In the genomic region with DNA sequence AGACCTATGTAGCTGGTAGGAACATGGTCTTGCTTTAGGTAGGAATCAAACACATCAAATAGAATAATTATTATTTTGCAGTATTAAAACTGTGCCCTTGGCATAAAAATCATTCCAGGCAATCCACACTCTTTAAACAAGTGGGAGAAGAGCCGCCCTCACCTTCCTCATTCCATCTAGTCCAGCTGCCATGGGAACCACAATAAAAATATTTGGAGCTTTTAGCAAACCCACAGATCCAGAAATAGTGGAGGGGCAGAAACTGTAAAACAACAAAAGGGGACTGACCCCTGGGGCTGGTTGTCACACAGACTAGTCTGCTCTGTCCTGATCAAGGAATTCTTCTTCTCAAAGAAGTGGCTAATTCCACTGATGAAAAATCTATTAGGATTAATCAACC, we compare ENCODE assay signal across 16 cellular contexts.
DNase-seq lines count a peak whose midpoint lies in the region; ATAC-seq and TF ChIP-seq lines count a peak whose summit lies in the region.
"Had no signal": no experiment of that assay in that cellular context is flagged by ENCODE, and none has a peak within 500 bp of the region (broad histone marks: within the 10 kb centered on the region; RNA-seq: fewer than 3 reads in every experiment).

No MANE protein-coding gene starts in this region.

- no peak overlapping the region for H4K91ac ChIP-seq in H9 (ENCODE audit: insufficient read length, low read depth, low read length)

- H3K23me2 ChIP-seq in H9 (ENCODE audit: insufficient read length, low read depth, low read length, poor library complexity, severe bottlenecking) = no peaks in the 10 kb centered on the region

- no peak for ATAC-seq in CD4-positive, CD25-positive, alpha-beta regulatory T cell (ENCODE audit: low read depth in 2 of 2)
- no peak for ATAC-seq in activated CD8-positive, alpha-beta T cell treated with anti-CD3 and anti-CD28 coated beads, Interleukin-2, amount 10 ng/mL, durations not matched to agents 7 days and 5 days
- no peak for ATAC-seq in Right ventricle myocardium inferior
- ATAC-seq: body of pancreas had no signal

- H3K4me1 ChIP-seq in CD4-positive, CD25-positive, alpha-beta regulatory T cell (ENCODE audit: control insufficient read depth, insufficient read depth, low read length, poor library complexity, severe bottlenecking) = peaks cover 42% of the 10 kb centered on the region
- peaks cover 12% of the 10 kb centered on the region; the same call in 1 of the 2 replicates for H3K4me1 ChIP-seq in H9 (ENCODE audit: insufficient read depth, low read length)
- H3K4me1 ChIP-seq in uterus = no peaks in the 10 kb centered on the region

- no peak overlapping the region for H2BK15ac ChIP-seq in H9 (ENCODE audit: low read depth, low read length)

- H3K4me2 ChIP-seq in H9 (ENCODE audit: insufficient read depth, insufficient read length, low read length) = peak overlapping the region; percentile 32

- H3K4me1 Mint-ChIP-seq in CD4-positive, CD25-positive, alpha-beta regulatory T cell = peaks cover 40 to 85% (median 71%) of the 10 kb centered on the region in 4 donors
- H3K4me1 Mint-ChIP-seq in H9 (peaks cover 44% of the 10 kb centered on the region in 2 experiments), mesothelial cell of epicardium (peaks cover 37% of the 10 kb centered on the region)
- peaks cover 77% of the 10 kb centered on the region for H3K4me1 Mint-ChIP-seq in activated CD8-positive, alpha-beta T cell treated with anti-CD3 and anti-CD28 coated beads, Interleukin-2, amount 10 ng/mL, durations not matched to agents 7 days and 5 days (ENCODE audit: low read depth)

- no peak overlapping the region for H3K56ac ChIP-seq in H9 (ENCODE audit: insufficient read length, low read depth, low read length)

- DNase-seq in CD4-positive, CD25-positive, alpha-beta regulatory T cell = no peak
- DNase-seq in H9 (no peak), mesothelial cell of epicardium (ENCODE audit: low spot score in 2 of 2, unreplicated experiment in 2 of 2) (no peak), NCI-H82 (lab: John Stamatoyannopoulos, UW) (no peak), uterus (no peak), NCI-H2107 treated with DMSO at 0.1 percent for 48 hours (lab: John Stamatoyannopoulos, UW; ENCODE audit: unreplicated experiment) (no peak), Right ventricle myocardium inferior (ENCODE audit: missing footprints) (no peak)
- DNase-seq in activated CD8-positive, alpha-beta T cell treated with anti-CD3 and anti-CD28 coated beads, Interleukin-2, amount 10 ng/mL, durations not matched to agents 7 days and 5 days = no peak
- DNase-seq: activated CD8-positive, alpha-beta memory T cell treated with anti-CD3 and anti-CD28 coated beads, Interleukin-2, amount 50 U/mL, for 48 hours; body of pancreas; GDM1; islet precursor cell; Kasumi-1; NCI-H187; substantia nigra had no signal

- no peak overlapping the region for H2BK120ac ChIP-seq in H9 (ENCODE audit: low read depth, low read length, poor library complexity, severe bottlenecking)

- no peaks in the 10 kb centered on the region for H3K27me3 Mint-ChIP-seq in CD4-positive, CD25-positive, alpha-beta regulatory T cell
- H3K27me3 Mint-ChIP-seq in H9 (ENCODE audit: low read depth) = no peaks in the 10 kb centered on the region
- H3K27me3 Mint-ChIP-seq in activated CD8-positive, alpha-beta T cell treated with anti-CD3 and anti-CD28 coated beads, Interleukin-2, amount 10 ng/mL, durations not matched to agents 7 days and 5 days (ENCODE audit: low read depth) = no peaks in the 10 kb centered on the region
- peaks cover 2% of the 10 kb centered on the region for H3K27me3 Mint-ChIP-seq in mesothelial cell of epicardium (ENCODE audit: low read depth)

- peak overlapping the region in 1 of 4 donors; percentile 47 for H3K4me3 Mint-ChIP-seq in CD4-positive, CD25-positive, alpha-beta regulatory T cell
- H3K4me3 Mint-ChIP-seq in H9 (peak overlapping the region in 1 of 2 experiments; percentile 56; a peak in 4 of 5 replicates), mesothelial cell of epicardium (no peak overlapping the region)
- no peak overlapping the region for H3K4me3 Mint-ChIP-seq in activated CD8-positive, alpha-beta T cell treated with anti-CD3 and anti-CD28 coated beads, Interleukin-2, amount 10 ng/mL, durations not matched to agents 7 days and 5 days

- no peak overlapping the region for H3K4ac ChIP-seq in H9 (ENCODE audit: low read depth, low read length)

- H2BK5ac ChIP-seq in H9 (ENCODE audit: insufficient read length, low read length) = no peak overlapping the region

- no peak overlapping the region for H2BK12ac ChIP-seq in H9 (ENCODE audit: insufficient read length, low read depth, low read length)

- peaks cover 68% of the 10 kb centered on the region for H3K36me3 Mint-ChIP-seq in CD4-positive, CD25-positive, alpha-beta regulatory T cell
- H3K36me3 Mint-ChIP-seq in H9 (ENCODE audit: insufficient read depth in 1 of 3, low read depth in 3 of 3) (no peaks in the 10 kb centered on the region), mesothelial cell of epicardium (no peaks in the 10 kb centered on the region)
- peaks cover 81% of the 10 kb centered on the region for H3K36me3 Mint-ChIP-seq in activated CD8-positive, alpha-beta T cell treated with anti-CD3 and anti-CD28 coated beads, Interleukin-2, amount 10 ng/mL, durations not matched to agents 7 days and 5 days (ENCODE audit: low read depth)

- no peak overlapping the region for H3K18ac ChIP-seq in H9 (ENCODE audit: insufficient read length, low read depth, low read length)

- no peak overlapping the region for H4K5ac ChIP-seq in H9 (ENCODE audit: insufficient read length, low read depth, low read length)

- no peak for TF ChIP-seq POLR2A in uterus (IDR thresholded peaks at IDR 0.05)

- intact Hi-C loops in uterus (cut with DNase I; ENCODE audit: low total_unique reads) (no loop called here), Right ventricle myocardium inferior (cut with DNase I) (no loop called here)

- H3K27ac ChIP-seq in CD4-positive, CD25-positive, alpha-beta regulatory T cell (ENCODE audit: insufficient read depth, low read length, poor library complexity, severe bottlenecking) = peak overlapping the region; percentile 6
- H3K27ac ChIP-seq in H9 (ENCODE audit: insufficient read length, low read depth, low read length) (peak overlapping the region; percentile 33), uterus (no peak overlapping the region)
- H3K27ac ChIP-seq: body of pancreas, RWPE1 had no signal

- no peaks in the 10 kb centered on the region for H4K20me1 ChIP-seq in H9 (ENCODE audit: control insufficient read depth, insufficient read depth, insufficient read length)

- CTCF ChIA-PET in activated CD8-positive, alpha-beta T cell treated with anti-CD3 and anti-CD28 coated beads, Interleukin-2, amount 10 ng/mL, durations not matched to agents 7 days and 5 days (lab: Charles Lee) = interaction anchor here (0.7 to 1.8 kb wide), 5 partner anchors 8 to 542 kb away, joined by 3 to 5 read pairs (median 3); no protein-coding TSS in a partner anchor

- peak overlapping the region; percentile 6 for H3K4me3 ChIP-seq in CD4-positive, CD25-positive, alpha-beta regulatory T cell (ENCODE audit: low read depth, low read length)
- H3K4me3 ChIP-seq in uterus = no peak overlapping the region
- H3K4me3 ChIP-seq: body of pancreas had no signal

- WGBS in H9 (ENCODE audit: extremely low coverage, insufficient read length, low lambda C conversion rate) = no CpG with 5 or more reads among the region's 1 CpG

- H3K9ac ChIP-seq in H9 (ENCODE audit: extremely low read depth, insufficient read length, low read length) = no peak overlapping the region

- peak overlapping the region; percentile 23 to 88 (median 85) for H3K27ac Mint-ChIP-seq in CD4-positive, CD25-positive, alpha-beta regulatory T cell
- H3K27ac Mint-ChIP-seq in H9 = peak overlapping the region; percentile 79 to 95 (median 92); a peak in 6 of 7 replicates
- peak overlapping the region; percentile 14 for H3K27ac Mint-ChIP-seq in activated CD8-positive, alpha-beta T cell treated with anti-CD3 and anti-CD28 coated beads, Interleukin-2, amount 10 ng/mL, durations not matched to agents 7 days and 5 days
- H3K27ac Mint-ChIP-seq in mesothelial cell of epicardium = peak overlapping the region; percentile 22

- no peak overlapping the region for H2BK20ac ChIP-seq in H9 (ENCODE audit: low read depth, low read length, poor library complexity, severe bottlenecking)

- POLR2A ChIA-PET in activated CD8-positive, alpha-beta T cell treated with anti-CD3 and anti-CD28 coated beads, Interleukin-2, amount 10 ng/mL, durations not matched to agents 7 days and 5 days (lab: Charles Lee) = interaction anchor here (1.0 kb wide), 1 partner anchor 9 kb away, joined by 3 read pairs; no protein-coding TSS in a partner anchor

- H2AFZ ChIP-seq in H9 (ENCODE audit: low read length) = no peak overlapping the region

- H2AK5ac ChIP-seq in H9 (ENCODE audit: insufficient read length, low read length) = no peak overlapping the region

- no peak overlapping the region for H3T11ph ChIP-seq in H9 (ENCODE audit: low read length)

- no peaks in the 10 kb centered on the region for H3K9me3 ChIP-seq in CD4-positive, CD25-positive, alpha-beta regulatory T cell (ENCODE audit: control insufficient read depth in 2 of 2, low read length in 2 of 2)
- H3K9me3 ChIP-seq in H9 (ENCODE audit: control insufficient read depth, low read depth, low read length) (no peaks in the 10 kb centered on the region), uterus (no peaks in the 10 kb centered on the region)
- H3K9me3 ChIP-seq: body of pancreas had no signal

- H3K14ac ChIP-seq in H9 (ENCODE audit: insufficient read depth, low read length) = no peak overlapping the region

- H3K27me3 ChIP-seq in CD4-positive, CD25-positive, alpha-beta regulatory T cell (ENCODE audit: control insufficient read depth, insufficient read depth, low read length) = no peaks in the 10 kb centered on the region
- no peaks in the 10 kb centered on the region for H3K27me3 ChIP-seq in H9 (ENCODE audit: insufficient read depth, low read length)
- no peaks in the 10 kb centered on the region for H3K27me3 ChIP-seq in uterus
- H3K27me3 ChIP-seq: body of pancreas had no signal

- H3K79me2 ChIP-seq in H9 (ENCODE audit: insufficient read depth, low read length) = no peaks in the 10 kb centered on the region

- no peaks in the 10 kb centered on the region for H3K79me1 ChIP-seq in H9 (ENCODE audit: insufficient read depth, low read depth, low read length, poor library complexity, severe bottlenecking)

- H4K8ac ChIP-seq in H9 (replicated peaks; ENCODE audit: insufficient read length, low read depth, low read length) = no peak overlapping the region

- H3K36me3 ChIP-seq in CD4-positive, CD25-positive, alpha-beta regulatory T cell (ENCODE audit: control insufficient read depth, insufficient read depth, low read length) = peaks cover 92% of the 10 kb centered on the region
- H3K36me3 ChIP-seq in uterus = no peaks in the 10 kb centered on the region

- no peak for TF ChIP-seq CTCF in H9 (conservative IDR thresholded peaks at IDR 0.05)
- no peak for TF ChIP-seq CTCF in mesothelial cell of epicardium (IDR thresholded peaks at IDR 0.05; ENCODE audit: unreplicated experiment)
- no peak for TF ChIP-seq CTCF in uterus (IDR thresholded peaks at IDR 0.05)

- H3K23ac ChIP-seq in H9 (ENCODE audit: insufficient read length, low read depth, low read length) = no peak overlapping the region

- no peaks in the 10 kb centered on the region for H3K9me3 Mint-ChIP-seq in CD4-positive, CD25-positive, alpha-beta regulatory T cell
- H3K9me3 Mint-ChIP-seq in H9 = no peaks in the 10 kb centered on the region; a peak in 1 of 5 replicates
- H3K9me3 Mint-ChIP-seq in activated CD8-positive, alpha-beta T cell treated with anti-CD3 and anti-CD28 coated beads, Interleukin-2, amount 10 ng/mL, durations not matched to agents 7 days and 5 days (ENCODE audit: insufficient read depth) = no peaks in the 10 kb centered on the region
- no peaks in the 10 kb centered on the region for H3K9me3 Mint-ChIP-seq in mesothelial cell of epicardium

Comparison
In these comparisons a context has a peak if more than half of its experiments do, and no peak if none do; other contexts are left out.
1. H3K27ac ChIP-seq: peak in CD4-positive, CD25-positive, alpha-beta regulatory T cell (single experiment) and H9 (single experiment); none in uterus (0 of 2).
2. H3K27ac Mint-ChIP-seq: peak in every context shown above with its lines; median percentile 92 in H9; 85 in CD4-positive, CD25-positive, alpha-beta regulatory T cell; 22 in mesothelial cell of epicardium; 14 in activated CD8-positive, alpha-beta T cell treated with anti-CD3 and anti-CD28 coated beads, Interleukin-2, amount 10 ng/mL, durations not matched to agents 7 days and 5 days.